21 cellular contexts compared by ENCODE assay signal in the genomic region with DNA sequence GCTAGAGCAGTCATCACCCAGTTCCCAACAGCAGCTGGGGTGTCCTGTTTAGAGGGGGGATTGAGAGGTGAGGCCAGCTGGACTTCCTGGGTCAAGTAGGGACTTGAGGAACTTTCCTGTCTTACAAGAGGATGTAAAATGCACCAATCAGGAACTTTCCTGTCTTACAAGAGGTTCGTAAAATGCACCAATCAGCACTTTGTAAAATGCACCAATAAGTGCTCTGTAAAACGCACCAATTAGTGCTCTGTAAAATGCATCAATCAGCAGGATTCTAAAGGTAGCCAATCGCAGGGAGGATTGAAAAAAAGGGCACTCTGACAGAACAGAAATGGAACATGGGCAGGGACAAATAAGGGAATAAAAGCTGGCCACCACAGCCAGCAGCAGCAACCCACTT.
DNase-seq lines count a peak whose midpoint lies in the region; ATAC-seq, FAIRE-seq and TF ChIP-seq lines count a peak whose summit lies in the region.
"Had no signal": no experiment of that assay in that cellular context is flagged by ENCODE, and none has a peak within 500 bp of the region (broad histone marks: within the 10 kb centered on the region; RNA-seq: fewer than 3 reads in every experiment).

No MANE protein-coding gene starts in this region.

- H3K27me3 ChIP-seq in K562 (ENCODE audit: control insufficient read depth in 2 of 2, insufficient read depth in 2 of 2, low read length in 2 of 2) (peaks cover 10 to 14% of the 10 kb centered on the region in 2 experiments; a peak in 4 of 5 replicates), suprapubic skin (no peaks in the 10 kb centered on the region)
- H3K27me3 ChIP-seq: BE2C had no signal

- BruUV-seq in K562 (replicated peaks; lab: Mats Ljungman, UMichigan), result no TSS peak

- TF ChIP-seq CTCF in natural killer cell (IDR thresholded peaks at IDR 0.05) (no peak), K562 (IDR thresholded peaks at IDR 0.05 in 2 of 3, conservative IDR thresholded peaks at IDR 0.05 in 1 of 3; ENCODE audit: insufficient read depth in 2 of 3, low read depth in 1 of 3, low read length in 3 of 3) (no peak), suprapubic skin (IDR thresholded peaks at IDR 0.05) (no peak), progenitor cell of endocrine pancreas (IDR thresholded peaks at IDR 0.05; ENCODE audit: unreplicated experiment) (no peak)

- no peak for ATAC-seq in natural killer cell treated with Interleukin-12 subunit alpha and Interleukin-12 subunit beta and Interleukin-15 and Interleukin-18, amount 100 ng/mL, for 72 hours
- no peak for ATAC-seq in natural killer cell
- no peak for ATAC-seq in K562

- FAIRE-seq in K562 (lab: Jason Lieb, UNC), result no peak
- FAIRE-seq: G401.6, GM12891, GM19239, H1 had no signal

- no peaks in the 10 kb centered on the region for H3K27me3 Mint-ChIP-seq in natural killer cell treated with Interleukin-12 subunit alpha and Interleukin-12 subunit beta and Interleukin-15 and Interleukin-18, amount 100 ng/mL, for 72 hours
- H3K27me3 Mint-ChIP-seq in natural killer cell (ENCODE audit: low read depth in 2 of 2), result no peaks in the 10 kb centered on the region
- no peaks in the 10 kb centered on the region for H3K27me3 Mint-ChIP-seq in progenitor cell of endocrine pancreas
- H3K27me3 Mint-ChIP-seq: CD4-positive, CD25-positive, alpha-beta regulatory T cell; CD8-positive, alpha-beta memory T cell; IgD-negative memory B cell had no signal

- H3K79me2 ChIP-seq in K562 (ENCODE audit: control insufficient read depth, insufficient read depth, low read length), result no peaks in the 10 kb centered on the region

- H3K4me3 Mint-ChIP-seq in natural killer cell treated with Interleukin-12 subunit alpha and Interleukin-12 subunit beta and Interleukin-15 and Interleukin-18, amount 100 ng/mL, for 72 hours, result no peak overlapping the region
- H3K4me3 Mint-ChIP-seq in natural killer cell (no peak overlapping the region), progenitor cell of endocrine pancreas (ENCODE audit: low read depth) (no peak overlapping the region)
- H3K4me3 Mint-ChIP-seq: CD4-positive, CD25-positive, alpha-beta regulatory T cell; CD8-positive, alpha-beta memory T cell; H9; IgD-negative memory B cell had no signal

- H3K4me3 ChIP-seq in K562 (no peak overlapping the region), suprapubic skin (no peak overlapping the region)

- no peaks in the 10 kb centered on the region for H3K9me3 ChIP-seq in K562 (replicated peaks; ENCODE audit: control insufficient read depth, insufficient read depth, low read depth, low read length)
- H3K9me3 ChIP-seq in suprapubic skin, result no peaks in the 10 kb centered on the region
- H3K9me3 ChIP-seq: BE2C had no signal

- peaks cover 3% of the 10 kb centered on the region for H3K9me3 Mint-ChIP-seq in natural killer cell treated with Interleukin-12 subunit alpha and Interleukin-12 subunit beta and Interleukin-15 and Interleukin-18, amount 100 ng/mL, for 72 hours
- no peaks in the 10 kb centered on the region for H3K9me3 Mint-ChIP-seq in natural killer cell
- H3K9me3 Mint-ChIP-seq in progenitor cell of endocrine pancreas (ENCODE audit: low read depth), result peaks cover 9% of the 10 kb centered on the region
- H3K9me3 Mint-ChIP-seq: CD4-positive, CD25-positive, alpha-beta regulatory T cell; CD8-positive, alpha-beta memory T cell; IgD-negative memory B cell had no signal

- TF ChIP-seq EP300 in K562 (IDR thresholded peaks at IDR 0.05; ENCODE audit: low read length) (no peak), suprapubic skin (IDR thresholded peaks at IDR 0.05) (no peak)

- in situ Hi-C loops in K562 (cut with MboI), result no loop called here

- peaks cover 35 to 43% of the 10 kb centered on the region in 2 donors for H3K4me1 Mint-ChIP-seq in natural killer cell treated with Interleukin-12 subunit alpha and Interleukin-12 subunit beta and Interleukin-15 and Interleukin-18, amount 100 ng/mL, for 72 hours (ENCODE audit: low read depth in 2 of 2)
- H3K4me1 Mint-ChIP-seq in natural killer cell (peaks cover 17 to 18% of the 10 kb centered on the region in 2 donors), progenitor cell of endocrine pancreas (ENCODE audit: low read depth) (no peaks in the 10 kb centered on the region)

- no peak overlapping the region for H3K9ac ChIP-seq in K562 (ENCODE audit: insufficient read depth in 1 of 2, low read depth in 2 of 2, low read length in 2 of 2)

- H3K36me3 ChIP-seq in K562 (ENCODE audit: control insufficient read depth, insufficient read depth, low read length), result no peaks in the 10 kb centered on the region
- no peaks in the 10 kb centered on the region for H3K36me3 ChIP-seq in suprapubic skin
- H3K36me3 ChIP-seq: BE2C had no signal

- peak overlapping the region; percentile 10 to 13 for H3K27ac Mint-ChIP-seq in natural killer cell treated with Interleukin-12 subunit alpha and Interleukin-12 subunit beta and Interleukin-15 and Interleukin-18, amount 100 ng/mL, for 72 hours
- H3K27ac Mint-ChIP-seq in natural killer cell (no peak overlapping the region), progenitor cell of endocrine pancreas (no peak overlapping the region)
- H3K27ac Mint-ChIP-seq: H9 had no signal

- POLR2A ChIA-PET in K562 (lab: Yijun Ruan, JAX), result interaction anchor here (1.2 kb wide), 1 partner anchor 15 kb away, joined by 4 read pairs; no protein-coding TSS in a partner anchor

- H3K4me1 ChIP-seq in K562 (replicated peaks in 1 of 2; ENCODE audit: control insufficient read depth in 2 of 2, insufficient read depth in 2 of 2, low read length in 2 of 2) (no peaks in the 10 kb centered on the region), suprapubic skin (peaks cover 24% of the 10 kb centered on the region)
- H3K4me1 ChIP-seq: BE2C had no signal

- TF ChIP-seq POLR2A in K562 (conservative IDR thresholded peaks at IDR 0.05) (no peak), suprapubic skin (IDR thresholded peaks at IDR 0.05) (no peak)

- TF ChIP-seq RAD21 in K562 (CRISPR knock-in tag; conservative IDR thresholded peaks at IDR 0.05 in 1 of 2, IDR thresholded peaks at IDR 0.05 in 1 of 2), result no peak

- no peak overlapping the region for H2AFZ ChIP-seq in K562 (ENCODE audit: low read depth, low read length)

- no peaks in the 10 kb centered on the region for H4K20me1 ChIP-seq in K562 (replicated peaks; ENCODE audit: control insufficient read depth, insufficient read depth, low read length)

- CTCF ChIA-PET in K562 (lab: Yijun Ruan, JAX; ENCODE audit: low intra/inter-chr PET ratio), result no interaction called here

- H3K27ac ChIP-seq in K562 (ENCODE audit: extremely low read depth, low read depth, low read length), result no peak overlapping the region
- peak overlapping the region; percentile 84 for H3K27ac ChIP-seq in suprapubic skin
- H3K27ac ChIP-seq: HL-60 had no signal

- DNase-seq in natural killer cell treated with Interleukin-12 subunit alpha and Interleukin-12 subunit beta and Interleukin-15 and Interleukin-18, amount 100 ng/mL, for 72 hours (ENCODE audit: low spot score), result no peak
- DNase-seq in natural killer cell (no peak), K562 (ENCODE audit: extremely low read depth in 1 of 4, low spot score in 3 of 4) (no peak), suprapubic skin (ENCODE audit: low spot score in 2 of 2) (no peak), progenitor cell of endocrine pancreas (ENCODE audit: low spot score, unreplicated experiment) (no peak), pons (ENCODE audit: low spot score) (no peak)
- DNase-seq: ACHN; BE2C; C1 segment of cervical spinal cord; CD4-positive, CD25-positive, alpha-beta regulatory T cell; CD8-positive, alpha-beta memory T cell; COR-L47; DMS 273 treated with DMSO at 0.1 percent for 48 hours; DMS53; H9 had no signal

- peaks cover 22% of the 10 kb centered on the region for H3K36me3 Mint-ChIP-seq in natural killer cell treated with Interleukin-12 subunit alpha and Interleukin-12 subunit beta and Interleukin-15 and Interleukin-18, amount 100 ng/mL, for 72 hours
- H3K36me3 Mint-ChIP-seq in natural killer cell (no peaks in the 10 kb centered on the region), progenitor cell of endocrine pancreas (ENCODE audit: insufficient read depth) (peaks cover 1% of the 10 kb centered on the region)

- H3K4me2 ChIP-seq in K562 (ENCODE audit: insufficient read depth, low read length), result no peak overlapping the region

- intact Hi-C loops in natural killer cell (cut with micrococcal nuclease), result no loop called here
- intact Hi-C loops in K562 (cut with micrococcal nuclease), result no loop called here

- WGBS in K562 (ENCODE audit: insufficient coverage, low coverage, missing lambda C conversion rate), result 0% methylated on average over 3 of the region's 3 CpGs
- WGBS in suprapubic skin, result 95% methylated on average over 3 of the region's 3 CpGs

- H3K9me1 ChIP-seq in K562 (ENCODE audit: control insufficient read depth, insufficient read depth, low read length), result no peaks in the 10 kb centered on the region

TF ChIP-seq in K562, 482 proteins besides CTCF, POLR2A, EP300 and RAD21 (continues in another document):
- TF ChIP-seq SIRT6 (IDR thresholded peaks at IDR 0.05; ENCODE audit: low read depth, low read length), result no peak
- TF ChIP-seq, protein P1, sequence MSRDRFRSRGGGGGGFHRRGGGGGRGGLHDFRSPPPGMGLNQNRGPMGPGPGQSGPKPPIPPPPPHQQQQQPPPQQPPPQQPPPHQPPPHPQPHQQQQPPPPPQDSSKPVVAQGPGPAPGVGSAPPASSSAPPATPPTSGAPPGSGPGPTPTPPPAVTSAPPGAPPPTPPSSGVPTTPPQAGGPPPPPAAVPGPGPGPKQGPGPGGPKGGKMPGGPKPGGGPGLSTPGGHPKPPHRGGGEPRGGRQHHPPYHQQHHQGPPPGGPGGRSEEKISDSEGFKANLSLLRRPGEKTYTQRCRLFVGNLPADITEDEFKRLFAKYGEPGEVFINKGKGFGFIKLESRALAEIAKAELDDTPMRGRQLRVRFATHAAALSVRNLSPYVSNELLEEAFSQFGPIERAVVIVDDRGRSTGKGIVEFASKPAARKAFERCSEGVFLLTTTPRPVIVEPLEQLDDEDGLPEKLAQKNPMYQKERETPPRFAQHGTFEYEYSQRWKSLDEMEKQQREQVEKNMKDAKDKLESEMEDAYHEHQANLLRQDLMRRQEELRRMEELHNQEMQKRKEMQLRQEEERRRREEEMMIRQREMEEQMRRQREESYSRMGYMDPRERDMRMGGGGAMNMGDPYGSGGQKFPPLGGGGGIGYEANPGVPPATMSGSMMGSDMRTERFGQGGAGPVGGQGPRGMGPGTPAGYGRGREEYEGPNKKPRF (IDR thresholded peaks at IDR 0.05; ENCODE audit: low read depth, low read length), result no peak
- no peak for TF ChIP-seq ETV1 (tag; conservative IDR thresholded peaks at IDR 0.05; ENCODE audit: low read depth)
- no peak for TF ChIP-seq SMARCE1 (IDR thresholded peaks at IDR 0.05)
- no peak for TF ChIP-seq CBFB (CRISPR knock-in tag; IDR thresholded peaks at IDR 0.05)
- no peak for TF ChIP-seq GTF2F1 (IDR thresholded peaks at IDR 0.05; ENCODE audit: low read depth, low read length)

Comparison
In these comparisons a context has a peak if more than half of its experiments do, and no peak if none do; other contexts are left out.
1. H3K27ac Mint-ChIP-seq: peak in natural killer cell treated with Interleukin-12 subunit alpha and Interleukin-12 subunit beta and Interleukin-15 and Interleukin-18, amount 100 ng/mL, for 72 hours (2 of 2); none in natural killer cell (0 of 2) and progenitor cell of endocrine pancreas (single experiment).